ENCODE assay signal across 19 cellular contexts in the genomic region with DNA sequence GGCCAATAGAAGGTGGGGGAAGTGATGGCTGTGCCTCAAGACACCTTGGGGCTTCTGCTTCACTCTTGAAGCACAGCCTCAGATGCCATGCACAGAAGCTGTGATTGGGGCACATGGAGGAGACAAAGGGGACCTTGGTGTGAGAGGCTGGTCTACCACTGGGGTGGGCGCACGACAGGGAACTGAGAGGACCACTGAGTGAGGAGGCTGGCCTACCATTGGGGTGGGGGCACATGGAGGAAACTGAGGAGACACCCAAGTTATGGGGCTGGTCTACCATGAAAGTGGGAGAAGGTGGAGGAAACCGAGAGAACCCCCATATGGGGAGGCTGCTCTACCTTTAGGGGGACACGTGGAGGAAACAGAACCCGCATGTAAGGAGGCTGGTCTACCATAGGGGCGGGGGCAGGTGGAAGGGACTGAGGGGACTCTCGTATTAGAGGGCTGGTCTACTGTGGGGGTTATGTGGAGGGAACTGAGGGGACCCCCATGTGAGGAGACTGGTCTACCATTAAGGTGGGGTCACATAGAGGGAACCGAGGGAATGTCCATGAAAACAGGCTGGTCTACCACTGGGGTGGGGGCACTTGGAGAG.
"Had no signal": no experiment of that assay in that cellular context is flagged by ENCODE, and none has a peak within 500 bp of the region (broad histone marks: within the 10 kb centered on the region; RNA-seq: fewer than 3 reads in every experiment).

No MANE protein-coding gene starts in this region.

- H3K27me3 Mint-ChIP-seq: activated CD4-positive, alpha-beta T cell treated with anti-CD3 and anti-CD28 coated beads, Interleukin-2, amount 10 ng/mL, durations not matched to agents 24 days and 14 days had no signal

- H3K4me1 ChIP-seq: body of pancreas, foreskin keratinocyte, testis had no signal

- H3K4me3 ChIP-seq: body of pancreas, smooth muscle cell, testis had no signal

- H3K27ac ChIP-seq: body of pancreas, foreskin keratinocyte, neutrophil, testis had no signal

- ATAC-seq: body of pancreas; foreskin keratinocyte; left colon; stimulated activated naive CD8-positive, alpha-beta T cell treated with anti-CD3 and anti-CD28 coated beads, Interleukin-15, amount 100 ng/mL, for 72 hours had no signal

- H3K4me1 Mint-ChIP-seq: activated CD4-positive, alpha-beta T cell treated with anti-CD3 and anti-CD28 coated beads, Interleukin-2, amount 10 ng/mL, durations not matched to agents 24 days and 14 days; activated naive CD4-positive, alpha-beta T cell treated with anti-CD3 and anti-CD28 coated beads, Interleukin-2, amount 50 U/mL, for 24 hours; stimulated activated naive CD8-positive, alpha-beta T cell treated with anti-CD3 and anti-CD28 coated beads, Interleukin-15, amount 100 ng/mL, for 72 hours had no signal

- H3K27me3 ChIP-seq: body of pancreas, neutrophil, testis had no signal

- H3K27ac Mint-ChIP-seq: activated CD4-positive, alpha-beta T cell treated with anti-CD3 and anti-CD28 coated beads, Interleukin-2, amount 10 ng/mL, durations not matched to agents 24 days and 14 days; activated naive CD4-positive, alpha-beta T cell treated with anti-CD3 and anti-CD28 coated beads, Interleukin-2, amount 50 U/mL, for 24 hours; activated T-helper 2 cell treated with anti-CD3 and anti-CD28 coated beads, Interferon-gamma antibody, Interleukin-2, Interleukin-4, amounts not matched to agents 10 μg/mL and 5 μg/mL and 100 μg/mL, durations not matched to agents 14 hours and 24 hours and 36 hours; stimulated activated naive CD8-positive, alpha-beta T cell treated with anti-CD3 and anti-CD28 coated beads, Interleukin-15, amount 100 ng/mL, for 72 hours had no signal

- H3K4me3 Mint-ChIP-seq: activated CD4-positive, alpha-beta T cell treated with anti-CD3 and anti-CD28 coated beads, Interleukin-2, amount 10 ng/mL, durations not matched to agents 24 days and 14 days; activated naive CD4-positive, alpha-beta T cell treated with anti-CD3 and anti-CD28 coated beads, Interleukin-2, amount 50 U/mL, for 24 hours; stimulated activated naive CD8-positive, alpha-beta T cell treated with anti-CD3 and anti-CD28 coated beads, Interleukin-15, amount 100 ng/mL, for 72 hours had no signal

- DNase-seq: activated CD4-positive, alpha-beta T cell treated with anti-CD3 and anti-CD28 coated beads, Interleukin-2, amount 10 ng/mL, durations not matched to agents 24 days and 14 days; activated CD8-positive, alpha-beta memory T cell treated with anti-CD3 and anti-CD28 coated beads for 24 hours; activated T-cell treated with anti-CD3 and anti-CD28 coated beads for 4 hours; amniotic stem cell; body of pancreas; central memory CD4-positive, alpha-beta T cell; cortex of kidney; effector CD8-positive, alpha-beta T cell; foreskin keratinocyte; midbrain; SIG-M5; stimulated activated naive CD8-positive, alpha-beta T cell treated with anti-CD3 and anti-CD28 coated beads, Interleukin-15, amount 100 ng/mL, for 72 hours; T-helper 2 cell; testis had no signal

- H3K36me3 ChIP-seq: neutrophil had no signal

- H3K9me3 ChIP-seq: body of pancreas, neutrophil, testis had no signal
